Comparison of ENCODE assay signal across 27 cellular contexts in genomic region chr7:158757404-158757989, GRCh38.
"Had no signal": no experiment of that assay in that cellular context is flagged by ENCODE, and none has a peak within 500 bp of the region (broad histone marks: within the 10 kb centered on the region; RNA-seq: fewer than 3 reads in every experiment).

No MANE protein-coding gene starts in this region.

- H3K4me3 Mint-ChIP-seq: activated CD8-positive, alpha-beta memory T cell treated with anti-CD3 and anti-CD28 coated beads, Interleukin-2, amount 10 ng/mL, durations not matched to agents 7 days and 5 days; activated CD8-positive, alpha-beta T cell treated with anti-CD3 and anti-CD28 coated beads, Interleukin-2, amount 10 ng/mL, durations not matched to agents 7 days and 5 days; activated T-helper 17 cell treated with anti-CD3 and anti-CD28 coated beads, Interleukin-2, amount 50 U/mL, for 72 hours; nephron; stimulated activated memory B cell treated with anti-CD40 and anti-IgM and Interleukin-4, amounts not matched to agents 10 μg/mL and 1 μg/mL and 100 μg/mL, for 72 hours had no signal

- ATAC-seq: activated CD8-positive, alpha-beta memory T cell treated with anti-CD3 and anti-CD28 coated beads, Interleukin-2, amount 10 ng/mL, durations not matched to agents 7 days and 5 days; activated CD8-positive, alpha-beta T cell treated with anti-CD3 and anti-CD28 coated beads, Interleukin-2, amount 10 ng/mL, durations not matched to agents 7 days and 5 days; activated T-helper 17 cell treated with anti-CD3 and anti-CD28 coated beads, Interleukin-2, amount 50 U/mL, for 72 hours; gastrocnemius medialis; mucosa of descending colon; stimulated activated memory B cell treated with anti-CD40 and anti-IgM and Interleukin-4, amounts not matched to agents 10 μg/mL and 1 μg/mL and 100 μg/mL, for 72 hours; upper lobe of right lung had no signal

- H3K36me3 ChIP-seq: colonic mucosa had no signal

- H3K4me1 Mint-ChIP-seq: activated CD8-positive, alpha-beta memory T cell treated with anti-CD3 and anti-CD28 coated beads, Interleukin-2, amount 10 ng/mL, durations not matched to agents 7 days and 5 days; nephron; stimulated activated memory B cell treated with anti-CD40 and anti-IgM and Interleukin-4, amounts not matched to agents 10 μg/mL and 1 μg/mL and 100 μg/mL, for 72 hours had no signal

- H3K9me3 ChIP-seq: colonic mucosa, gastrocnemius medialis, left ventricle myocardium inferior, mucosa of descending colon, neutrophil, sigmoid colon, stomach, thyroid gland, upper lobe of right lung had no signal

- H3K4me3 ChIP-seq: colonic mucosa, gastrocnemius medialis, left ventricle myocardium inferior, lung, mucosa of descending colon, sigmoid colon, stomach, thyroid gland, upper lobe of right lung had no signal

- H3K4me1 ChIP-seq: colonic mucosa, gastrocnemius medialis, sigmoid colon, stomach, upper lobe of right lung had no signal

- H3K9me3 Mint-ChIP-seq: activated T-helper 17 cell treated with anti-CD3 and anti-CD28 coated beads, Interleukin-2, amount 50 U/mL, for 72 hours; nephron; stimulated activated memory B cell treated with anti-CD40 and anti-IgM and Interleukin-4, amounts not matched to agents 10 μg/mL and 1 μg/mL and 100 μg/mL, for 72 hours had no signal

- H3K27ac ChIP-seq: colonic mucosa, gastrocnemius medialis, left ventricle myocardium inferior, neutrophil, sigmoid colon, stomach, thyroid gland, upper lobe of right lung had no signal

- DNase-seq: activated CD4-positive, alpha-beta T cell treated with anti-CD3 and anti-CD28 coated beads for 1 hour; activated CD4-positive, alpha-beta T cell treated with anti-CD3 and anti-CD28 coated beads, Interleukin-2, amount 50 U/mL, for 1 hour; activated CD8-positive, alpha-beta memory T cell treated with anti-CD3 and anti-CD28 coated beads, Interleukin-2, amount 10 ng/mL, durations not matched to agents 7 days and 5 days; activated gamma-delta T cell treated with Interleukin-2 at 50 U/mL for 16 hours; activated naive CD4-positive, alpha-beta T cell treated with anti-CD3 and anti-CD28 coated beads, Interleukin-2, amount 50 U/mL, for 16 hours; anterior cingulate cortex; colonic mucosa; effector CD8-positive, alpha-beta T cell; erythroblast; gastrocnemius medialis; glutamatergic neuron; islet precursor cell; left ventricle myocardium inferior; mucosa of descending colon; sigmoid colon; small intestine; stimulated activated CD4-positive, alpha-beta T cell treated with anti-CD3 and anti-CD28 coated beads, Interleukin-4, amount 100 ng/mL, for 24 hours; stomach; thyroid gland; upper lobe of right lung had no signal

- H3K27me3 ChIP-seq: colonic mucosa, gastrocnemius medialis, neutrophil, sigmoid colon, stomach, thyroid gland, upper lobe of right lung had no signal

- FAIRE-seq: small intestine had no signal

- H3K27me3 Mint-ChIP-seq: activated CD8-positive, alpha-beta memory T cell treated with anti-CD3 and anti-CD28 coated beads, Interleukin-2, amount 10 ng/mL, durations not matched to agents 7 days and 5 days; activated T-helper 17 cell treated with anti-CD3 and anti-CD28 coated beads, Interleukin-2, amount 50 U/mL, for 72 hours; progenitor cell of endocrine pancreas; stimulated activated memory B cell treated with anti-CD40 and anti-IgM and Interleukin-4, amounts not matched to agents 10 μg/mL and 1 μg/mL and 100 μg/mL, for 72 hours had no signal

- H3K27ac Mint-ChIP-seq: activated CD8-positive, alpha-beta T cell treated with anti-CD3 and anti-CD28 coated beads, Interleukin-2, amount 10 ng/mL, durations not matched to agents 7 days and 5 days; nephron; progenitor cell of endocrine pancreas; stimulated activated memory B cell treated with anti-CD40 and anti-IgM and Interleukin-4, amounts not matched to agents 10 μg/mL and 1 μg/mL and 100 μg/mL, for 72 hours had no signal
